34 cellular contexts compared by ENCODE assay signal in the genomic region with DNA sequence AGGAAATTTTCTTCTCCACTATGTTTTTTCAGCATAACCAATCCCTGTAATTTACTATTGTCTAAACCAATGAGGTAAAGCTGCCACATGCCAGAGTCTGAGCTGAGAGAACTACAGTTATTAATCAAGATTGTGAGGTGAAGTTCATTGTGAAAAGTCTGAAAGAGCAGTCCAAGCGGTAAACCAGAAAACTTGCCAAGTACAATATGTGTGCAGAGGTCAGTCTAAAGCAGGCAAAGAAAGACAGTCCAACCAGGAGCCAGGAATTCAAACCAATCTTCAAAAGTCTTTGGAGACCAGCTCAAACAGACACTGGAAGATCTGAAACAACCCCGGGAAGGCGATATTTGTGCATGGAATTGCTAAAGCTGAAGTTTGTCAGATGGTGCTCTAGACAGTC.
"Had no signal": no experiment of that assay in that cellular context is flagged by ENCODE, and none has a peak within 500 bp of the region (broad histone marks: within the 10 kb centered on the region; RNA-seq: fewer than 3 reads in every experiment).

No MANE protein-coding gene starts in this region.

- H3K4me2 ChIP-seq: KMS-11 had no signal

- H3K27me3 ChIP-seq: MG63 had no signal

- H3K9me3 ChIP-seq: MG63 had no signal

- H3K4me3 ChIP-seq: MG63 had no signal

- H3K36me3 ChIP-seq: MG63 had no signal

- H3K27ac ChIP-seq: KMS-11 had no signal

- DNase-seq: Karpas-422, Kasumi-1, MG63, MM.1S, MV-4-11, NCI-H1048, NCI-H1092, NCI-H1092 treated with DMSO at 0.1 percent for 48 hours, NCI-H1105, NCI-H1105 treated with DMSO at 0.1 percent for 48 hours, NCI-H1417, NCI-H1417 treated with DMSO at 0.1 percent for 48 hours, NCI-H1436, NCI-H1436 treated with DMSO at 0.1 percent for 48 hours, NCI-H146, NCI-H1694, NCI-H1694 treated with DMSO at 0.1 percent for 48 hours, NCI-H187, NCI-H187 treated with DMSO at 0.1 percent for 48 hours, NCI-H1930, NCI-H2029, NCI-H2029 treated with DMSO at 0.1 percent for 48 hours, NCI-H2081, NCI-H2081 treated with DMSO at 0.1 percent for 48 hours, NCI-H2107, NCI-H2171, NCI-H2171 treated with DMSO at 0.1 percent for 48 hours, NCI-H2227 treated with DMSO at 0.1 percent for 48 hours, NCI-H226, NCI-H345, NCI-H446, NCI-H446 treated with DMSO at 0.1 percent for 48 hours, NCI-H510A had no signal

- H3K9ac ChIP-seq: KMS-11 had no signal
